ENCODE assay signal across 19 cellular contexts in genomic region chr2:239385096-239386000, GRCh38. TPM values are rescaled to one million over a fixed set of nuclear protein-coding genes. Genes with fewer than 3 reads are reported as not detected.
DNase-seq lines count a peak whose midpoint lies in the region; ATAC-seq and TF ChIP-seq lines count a peak whose summit lies in the region.
"Had no signal": no experiment of that assay in that cellular context is flagged by ENCODE, and none has a peak within 500 bp of the region (broad histone marks: within the 10 kb centered on the region; RNA-seq: fewer than 3 reads in every experiment).

No MANE protein-coding gene starts in this region.

- H3K9me3 Mint-ChIP-seq in WTC11: peaks cover 3% of the 10 kb centered on the region; the same call in 1 of the 2 replicates
- peaks cover 0 to 2% (median 0%) of the 10 kb centered on the region in 11 donors for H3K9me3 Mint-ChIP-seq in naive thymus-derived CD4-positive, alpha-beta T cell
- H3K9me3 Mint-ChIP-seq: CD4-positive, CD25-positive, alpha-beta regulatory T cell; effector memory CD8-positive, alpha-beta T cell; mesothelial cell of epicardium; natural killer cell treated with Interleukin-12 subunit alpha and Interleukin-12 subunit beta and Interleukin-15 and Interleukin-18, amount 100 ng/mL, for 72 hours had no signal

- no peaks in the 10 kb centered on the region for H3K9me3 ChIP-seq in left ventricle myocardium inferior (replicated peaks)
- no peaks in the 10 kb centered on the region for H3K9me3 ChIP-seq in naive thymus-derived CD4-positive, alpha-beta T cell (ENCODE audit: control insufficient read depth in 2 of 3, low read length in 3 of 3)
- H3K9me3 ChIP-seq in tibial nerve: no peaks in the 10 kb centered on the region
- H3K9me3 ChIP-seq: colonic mucosa, uterus had no signal

- H3K4me3 ChIP-seq in left ventricle myocardium inferior (no peak overlapping the region), tibial nerve (no peak overlapping the region)
- no peak overlapping the region for H3K4me3 ChIP-seq in naive thymus-derived CD4-positive, alpha-beta T cell (ENCODE audit: low read length)
- H3K4me3 ChIP-seq: colonic mucosa, uterus had no signal

- H3K36me3 Mint-ChIP-seq in WTC11: peaks cover 11% of the 10 kb centered on the region
- peaks cover 0 to 39% (median 6%) of the 10 kb centered on the region in 5 donors for H3K36me3 Mint-ChIP-seq in naive thymus-derived CD4-positive, alpha-beta T cell
- H3K36me3 Mint-ChIP-seq: natural killer cell treated with Interleukin-12 subunit alpha and Interleukin-12 subunit beta and Interleukin-15 and Interleukin-18, amount 100 ng/mL, for 72 hours had no signal

- peaks cover 23% of the 10 kb centered on the region for H3K4me1 ChIP-seq in left ventricle myocardium inferior
- H3K4me1 ChIP-seq in naive thymus-derived CD4-positive, alpha-beta T cell (ENCODE audit: control insufficient read depth in 2 of 2, insufficient read depth in 2 of 2, low read length in 2 of 2): peaks cover 0 to 14% of the 10 kb centered on the region in 2 donors
- H3K4me1 ChIP-seq in tibial nerve: peaks cover 0 to 24% (median 6%) of the 10 kb centered on the region in 4 donors
- H3K4me1 ChIP-seq: colonic mucosa, uterus had no signal

- DNase-seq in left cardiac atrium (peak; percentile 15), left ventricle myocardium inferior (no peak), WTC11 (ENCODE audit: low spot score) (no peak), activated gamma-delta T cell treated with Interleukin-2 at 50 U/mL for 16 hours (no peak), tibial nerve (ENCODE audit: low spot score in 2 of 2) (no peak), NCI-H2227 (lab: John Stamatoyannopoulos, UW; ENCODE audit: unreplicated experiment) (no peak), NCI-H524 treated with DMSO at 0.1 percent for 48 hours (lab: John Stamatoyannopoulos, UW) (no peak)
- no peak for DNase-seq in naive thymus-derived CD4-positive, alpha-beta T cell
- DNase-seq: CD4-positive, CD25-positive, alpha-beta regulatory T cell; colonic mucosa; effector memory CD8-positive, alpha-beta T cell; GF-D8; KG1; NCI-H69; substantia nigra; uterus had no signal

- H3K27ac ChIP-seq in left ventricle myocardium inferior (replicated peaks): no peak overlapping the region
- no peak overlapping the region for H3K27ac ChIP-seq in naive thymus-derived CD4-positive, alpha-beta T cell (ENCODE audit: low read depth, low read length)
- H3K27ac ChIP-seq in tibial nerve: no peak overlapping the region
- H3K27ac ChIP-seq: colonic mucosa, uterus had no signal

- H3K27me3 Mint-ChIP-seq in WTC11 (ENCODE audit: low read depth): no peaks in the 10 kb centered on the region
- no peaks in the 10 kb centered on the region for H3K27me3 Mint-ChIP-seq in naive thymus-derived CD4-positive, alpha-beta T cell
- H3K27me3 Mint-ChIP-seq: CD4-positive, CD25-positive, alpha-beta regulatory T cell; effector memory CD8-positive, alpha-beta T cell had no signal

- TF ChIP-seq CTCF in left ventricle myocardium inferior (IDR thresholded peaks at IDR 0.05; ENCODE audit: borderline replicate concordance) (no peak), WTC11 (IDR thresholded peaks at IDR 0.05) (no peak), tibial nerve (IDR thresholded peaks at IDR 0.05) (no peak)

- peaks cover 41% of the 10 kb centered on the region for H3K4me1 Mint-ChIP-seq in WTC11
- peaks cover 20 to 45% (median 35%) of the 10 kb centered on the region in 7 donors for H3K4me1 Mint-ChIP-seq in naive thymus-derived CD4-positive, alpha-beta T cell

- intact Hi-C loops in left cardiac atrium (cut with DNase I): no loop called here
- intact Hi-C loops in left ventricle myocardium inferior (cut with micrococcal nuclease): no loop called here
- intact Hi-C loops in naive thymus-derived CD4-positive, alpha-beta T cell (cut with micrococcal nuclease): no loop called here

- TF ChIP-seq POLR2A in tibial nerve (IDR thresholded peaks at IDR 0.05): no peak

- ATAC-seq in left cardiac atrium: no peak
- ATAC-seq in WTC11: no peak
- ATAC-seq in naive thymus-derived CD4-positive, alpha-beta T cell: no peak
- ATAC-seq: effector memory CD8-positive, alpha-beta T cell; natural killer cell treated with Interleukin-12 subunit alpha and Interleukin-12 subunit beta and Interleukin-15 and Interleukin-18, amount 100 ng/mL, for 72 hours had no signal

- H3K36me3 ChIP-seq in left ventricle myocardium inferior (peaks cover 8% of the 10 kb centered on the region), tibial nerve (peaks cover 0 to 45% (median 0%) of the 10 kb centered on the region in 3 donors)
- peaks cover 0 to 9% (median 0%) of the 10 kb centered on the region in 3 experiments for H3K36me3 ChIP-seq in naive thymus-derived CD4-positive, alpha-beta T cell (ENCODE audit: control insufficient read depth in 2 of 3, insufficient read depth in 3 of 3, low read length in 3 of 3)
- H3K36me3 ChIP-seq: colonic mucosa, uterus had no signal

- WGBS in tibial nerve, 2 donors: 91 to 94% methylated on average over 23 to 25 of the region's 26 CpGs

- POLR2A ChIA-PET in WTC11 (lab: Charles Lee): no interaction called here
- POLR2A ChIA-PET in naive thymus-derived CD4-positive, alpha-beta T cell (lab: Charles Lee): interaction anchor here (1.2 kb wide), 1 partner anchor 13 kb away, joined by 5 read pairs; no protein-coding TSS in a partner anchor

- TF ChIP-seq EP300 in tibial nerve (IDR thresholded peaks at IDR 0.05): no peak

- H3K27me3 ChIP-seq in left ventricle myocardium inferior (ENCODE audit: low read depth) (no peaks in the 10 kb centered on the region), tibial nerve (no peaks in the 10 kb centered on the region)
- H3K27me3 ChIP-seq in naive thymus-derived CD4-positive, alpha-beta T cell (ENCODE audit: control insufficient read depth in 2 of 2, insufficient read depth in 2 of 2, low read length in 2 of 2): no peaks in the 10 kb centered on the region
- H3K27me3 ChIP-seq: colonic mucosa, uterus had no signal

- CTCF ChIA-PET in WTC11 (lab: Charles Lee): no interaction called here
- CTCF ChIA-PET in naive thymus-derived CD4-positive, alpha-beta T cell (lab: Charles Lee): no interaction called here

- H3K27ac Mint-ChIP-seq in WTC11: peak overlapping the region; percentile 89
- peak overlapping the region in 5 of 9 donors; percentile 25 to 88 (median 59) for H3K27ac Mint-ChIP-seq in naive thymus-derived CD4-positive, alpha-beta T cell
- H3K27ac Mint-ChIP-seq: natural killer cell treated with Interleukin-12 subunit alpha and Interleukin-12 subunit beta and Interleukin-15 and Interleukin-18, amount 100 ng/mL, for 72 hours had no signal

- no peak overlapping the region for H3K4me3 Mint-ChIP-seq in WTC11
- H3K4me3 Mint-ChIP-seq in naive thymus-derived CD4-positive, alpha-beta T cell: peak overlapping the region in 1 of 10 donors; percentile 18
- H3K4me3 Mint-ChIP-seq: brain; effector memory CD8-positive, alpha-beta T cell; mesothelial cell of epicardium; natural killer cell treated with Interleukin-12 subunit alpha and Interleukin-12 subunit beta and Interleukin-15 and Interleukin-18, amount 100 ng/mL, for 72 hours had no signal

TF ChIP-seq in WTC11, 78 proteins besides CTCF, POLR2A, EP300 and RAD21:
- TF ChIP-seq ZNF416 (CRISPR knock-in tag; IDR thresholded peaks at IDR 0.05) (no peak), CBFB (CRISPR knock-in tag; IDR thresholded peaks at IDR 0.05; ENCODE audit: low read depth) (no peak), ZNF138 (CRISPR knock-in tag; conservative IDR thresholded peaks at IDR 0.05) (no peak), ZNF423 (CRISPR knock-in tag; IDR thresholded peaks at IDR 0.05) (no peak), STAT6 (CRISPR knock-in tag; conservative IDR thresholded peaks at IDR 0.05; ENCODE audit: low read depth) (no peak), CREM (CRISPR knock-in tag; IDR thresholded peaks at IDR 0.05) (no peak)

RNA-seq across cellular contexts. Expression of gene HDAC4, which starts 15.5 kb away (rescaled TPM):
- total RNA-seq in left cardiac atrium (10 to 100 TPM; 25.6 to 31.2 TPM), left ventricle myocardium inferior (23.9 TPM), WTC11 (2021) (35.0 to 44.4 TPM (median 42.3 TPM) in 3 replicates), tibial nerve (100 to 1,000 TPM in 2 of 4 donors, 10 to 100 TPM in 2; 68.0 to 123 (median 86.5) TPM)
- 100 to 1,000 TPM in 1 of 5 experiments, 10 to 100 TPM in 4; 42.3 to 101 (median 62.3) TPM for total RNA-seq in naive thymus-derived CD4-positive, alpha-beta T cell
- 10 to 100 TPM in 1 of 2 donors, 1 to 10 TPM in 1; 7.4 to 11.6 TPM for polyA plus RNA-seq in naive thymus-derived CD4-positive, alpha-beta T cell
